Comparison of ENCODE assay signal across 20 cellular contexts in the genomic region with DNA sequence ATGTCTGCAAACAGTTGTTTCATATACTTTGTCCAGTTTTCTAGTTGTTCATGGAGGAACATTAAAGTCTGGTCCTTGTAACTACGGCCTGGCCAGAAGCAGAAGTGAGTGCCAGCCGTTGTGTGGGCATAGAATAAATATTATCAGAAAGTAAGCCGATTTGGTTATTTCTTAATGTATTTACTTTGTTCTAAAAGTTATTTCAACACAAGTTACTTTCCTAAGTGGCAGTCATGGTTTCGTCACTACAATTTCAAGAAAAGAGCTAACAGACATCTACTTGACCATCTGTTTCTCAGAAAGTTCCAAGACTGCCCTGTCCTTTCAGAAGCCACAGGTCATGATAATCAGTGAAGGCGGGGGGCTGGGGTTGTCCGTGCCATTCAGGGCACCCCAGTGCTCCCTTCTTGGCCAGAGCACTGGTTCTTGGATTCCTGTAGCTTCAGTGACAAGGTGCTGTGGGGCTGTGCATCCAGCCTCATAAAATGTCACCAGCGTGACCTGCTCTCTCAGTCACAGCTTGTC.
"Had no signal": no experiment of that assay in that cellular context is flagged by ENCODE, and none has a peak within 500 bp of the region (broad histone marks: within the 10 kb centered on the region; RNA-seq: fewer than 3 reads in every experiment).

No MANE protein-coding gene starts in this region.

- ATAC-seq: activated CD4-positive, CD25-positive, alpha-beta regulatory T cell treated with anti-CD3 and anti-CD28 coated beads, Interleukin-2, amount 50 U/mL, for 24 hours; pancreas; stimulated activated effector memory CD8-positive, alpha-beta T cell treated with anti-CD3 and anti-CD28 coated beads, Interleukin-12 subunit alpha, Interleukin-12 subunit beta, amount 100 ng/mL, for 72 hours had no signal

- H3K27me3 ChIP-seq: pancreas, sigmoid colon had no signal

- H3K27me3 Mint-ChIP-seq: activated naive CD8-positive, alpha-beta T cell treated with anti-CD3 and anti-CD28 coated beads for 36 hours; memory B cell had no signal

- H3K9ac ChIP-seq: SK-N-SH had no signal

- H3K36me3 Mint-ChIP-seq: activated naive CD8-positive, alpha-beta T cell treated with anti-CD3 and anti-CD28 coated beads for 36 hours; memory B cell had no signal

- H3K4me1 Mint-ChIP-seq: memory B cell; stimulated activated effector memory CD8-positive, alpha-beta T cell treated with anti-CD3 and anti-CD28 coated beads, Interleukin-12 subunit alpha, Interleukin-12 subunit beta, amount 100 ng/mL, for 72 hours had no signal

- H3K4me1 ChIP-seq: pancreas, sigmoid colon had no signal

- H3K4me3 ChIP-seq: pancreas, sigmoid colon, thoracic aorta had no signal

- H3K4me2 ChIP-seq: SK-N-SH had no signal

- H3K36me3 ChIP-seq: pancreas, thoracic aorta had no signal

- H3K27ac ChIP-seq: epithelial cell of prostate, pancreas, sigmoid colon, thoracic aorta had no signal

- H3K9me3 Mint-ChIP-seq: activated naive CD8-positive, alpha-beta T cell treated with anti-CD3 and anti-CD28 coated beads for 36 hours; endodermal cell; memory B cell; stimulated activated effector memory CD8-positive, alpha-beta T cell treated with anti-CD3 and anti-CD28 coated beads, Interleukin-12 subunit alpha, Interleukin-12 subunit beta, amount 100 ng/mL, for 72 hours had no signal

- H3K9me3 ChIP-seq: pancreas, sigmoid colon, SK-N-SH, thoracic aorta had no signal

- DNase-seq: activated CD4-positive, alpha-beta T cell treated with anti-CD3 and anti-CD28 coated beads, Interleukin-2, amount 50 U/mL, for 1 hour; activated CD8-positive, alpha-beta memory T cell treated with anti-CD3 and anti-CD28 coated beads, Interleukin-2, amount 50 U/mL, for 4 hours; activated gamma-delta T cell treated with Interleukin-2 at 50 U/mL for 16 hours; activated naive CD8-positive, alpha-beta T cell treated with anti-CD3 and anti-CD28 coated beads for 36 hours; amygdala; caudate nucleus; endodermal cell; foreskin fibroblast; hippocampal formation; left cardiac atrium; pancreas; sigmoid colon; stimulated activated CD4-positive, alpha-beta T cell treated with anti-CD3 and anti-CD28 coated beads, Interleukin-4, amount 100 ng/mL, for 24 hours; T-helper 1 cell had no signal

- H3K4me3 Mint-ChIP-seq: activated naive CD8-positive, alpha-beta T cell treated with anti-CD3 and anti-CD28 coated beads for 36 hours; endodermal cell; memory B cell; stimulated activated effector memory CD8-positive, alpha-beta T cell treated with anti-CD3 and anti-CD28 coated beads, Interleukin-12 subunit alpha, Interleukin-12 subunit beta, amount 100 ng/mL, for 72 hours had no signal

- H3K27ac Mint-ChIP-seq: activated naive CD8-positive, alpha-beta T cell treated with anti-CD3 and anti-CD28 coated beads for 36 hours; endodermal cell; memory B cell had no signal
